8 cellular contexts compared by ENCODE assay signal in genomic region chr1:163174524-163175437, GRCh38. TPM values are rescaled to one million over a fixed set of nuclear protein-coding genes. Genes with fewer than 3 reads are reported as not detected.
DNase-seq lines count a peak whose midpoint lies in the region; ATAC-seq and TF ChIP-seq lines count a peak whose summit lies in the region.

No MANE protein-coding gene starts in this region.

- TF ChIP-seq CTCF in HFF-Myc (IDR thresholded peaks at IDR 0.05; ENCODE audit: low read depth, low read length, missing control alignments) (peak; percentile 86), tibial nerve (IDR thresholded peaks at IDR 0.05) (peak; percentile 63 to 74 (median 71))

- TF ChIP-seq EP300 in tibial nerve (IDR thresholded peaks at IDR 0.05), result no peak

- H3K27ac ChIP-seq in muscle layer of duodenum (ENCODE audit: low read length) (peak overlapping the region; percentile 46), tibial nerve (no peak overlapping the region)

- peak; percentile 42 for ATAC-seq in esophagus mucosa
- ATAC-seq in HG03378 (IDR thresholded peaks at IDR 0.05; ENCODE audit: unreplicated experiment), result no peak

- no peaks in the 10 kb centered on the region for H3K9me3 ChIP-seq in muscle layer of duodenum (ENCODE audit: control insufficient read depth in 1 of 2, low read length in 2 of 2)
- no peaks in the 10 kb centered on the region for H3K9me3 ChIP-seq in tibial nerve

- TF ChIP-seq POLR2A in tibial nerve (IDR thresholded peaks at IDR 0.05), result no peak

- 34 to 40% methylated on average over 18 of the region's 18 CpGs for WGBS in tibial nerve, 2 donors

- DNase-seq in COR-L47 (lab: John Stamatoyannopoulos, UW) (peak; percentile 69), HFF-Myc (ENCODE audit: extremely low read depth, low read depth) (peak; percentile 57), NCI-H446 treated with DMSO at 0.1 percent for 48 hours (lab: John Stamatoyannopoulos, UW) (peak; percentile 51), tibial nerve (ENCODE audit: low spot score in 2 of 2) (peak; percentile 43 to 79)
- peak; percentile 64 to 68 for DNase-seq in activated CD4-positive, alpha-beta T cell treated with anti-CD3 and anti-CD28 coated beads, Interleukin-2, amount 50 U/mL, for 48 hours

- H3K36me3 ChIP-seq in muscle layer of duodenum (ENCODE audit: control insufficient read depth in 1 of 2, insufficient read depth in 2 of 2, low read length in 2 of 2) (no peaks in the 10 kb centered on the region), tibial nerve (no peaks in the 10 kb centered on the region)

- no peak overlapping the region for H3K4me3 ChIP-seq in HFF-Myc (replicated peaks; ENCODE audit: low read depth, low read length)
- peak overlapping the region; percentile 26 to 45 for H3K4me3 ChIP-seq in muscle layer of duodenum (ENCODE audit: low read depth in 1 of 2, low read length in 2 of 2)
- no peak overlapping the region for H3K4me3 ChIP-seq in tibial nerve

- H3K4me1 ChIP-seq in muscle layer of duodenum (ENCODE audit: control insufficient read depth in 1 of 2, insufficient read depth in 2 of 2, low read length in 2 of 2) (peaks cover 0 to 33% of the 10 kb centered on the region in 2 donors), tibial nerve (peaks cover 0 to 23% (median 4%) of the 10 kb centered on the region in 4 donors)

- H3K27me3 ChIP-seq in muscle layer of duodenum (ENCODE audit: low read depth, low read length), result no peaks in the 10 kb centered on the region
- H3K27me3 ChIP-seq in tibial nerve, result no peaks in the 10 kb centered on the region

RNA-seq across cellular contexts. Expression of gene RGS5, which starts 27.9 kb away (rescaled TPM):
- total RNA-seq in esophagus mucosa (28.3 TPM), tibial nerve (10 to 100 TPM; 21.3 to 71.0 (median 43.7) TPM)

Comparison
In these comparisons a context has a peak if more than half of its experiments do, and no peak if none do; other contexts are left out.
1. H3K4me3 ChIP-seq: peak in muscle layer of duodenum (2 of 2); none in HFF-Myc (single experiment) and tibial nerve (0 of 4).
2. Peak in every context shown above with its lines, with median percentiles within 50 percentile points of each other: DNase-seq.